ENCODE assay signal across 8 cellular contexts in the genomic region with DNA sequence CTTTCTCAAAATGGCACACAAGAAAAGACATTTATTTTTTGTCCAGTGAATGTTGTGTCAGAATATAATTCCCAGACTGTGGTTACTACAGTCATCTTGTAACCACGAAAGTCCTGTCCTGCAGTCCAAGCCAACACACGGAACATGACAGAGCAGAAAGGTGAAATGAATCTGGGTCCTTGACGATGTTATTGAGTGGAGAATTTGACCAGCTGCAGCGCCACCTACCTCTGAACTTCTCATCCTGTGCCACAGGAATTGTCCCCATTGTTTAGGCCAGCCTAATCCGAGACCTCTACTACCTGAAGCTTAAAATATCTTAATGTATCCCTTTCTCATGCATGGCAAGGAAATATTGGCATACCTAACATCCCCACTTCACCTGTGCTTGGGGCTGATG.
A peak's percentile ranks its signal among the peaks of the same experiment; 100 is the strongest.
DNase-seq lines count a peak whose midpoint lies in the region; TF ChIP-seq lines count a peak whose summit lies in the region.

No MANE protein-coding gene starts in this region.

- no peak overlapping the region for H3K4ac ChIP-seq in H9 (ENCODE audit: low read depth, low read length)

- H4K5ac ChIP-seq in H9 (ENCODE audit: insufficient read length, low read depth, low read length) = no peak overlapping the region

- H2AK5ac ChIP-seq in H9 (ENCODE audit: insufficient read length, low read length) = no peak overlapping the region

- no peak overlapping the region for H2BK120ac ChIP-seq in H9 (ENCODE audit: low read depth, low read length, poor library complexity, severe bottlenecking)

- TF ChIP-seq CTCF in H9 (conservative IDR thresholded peaks at IDR 0.05) (peak; percentile 83), glutamatergic neuron (IDR thresholded peaks at IDR 0.05; ENCODE audit: partially characterized antibody, unreplicated experiment) (peak; percentile 36), uterus (IDR thresholded peaks at IDR 0.05) (no peak)

- H4K91ac ChIP-seq in H9 (ENCODE audit: insufficient read length, low read depth, low read length) = no peak overlapping the region

- H3K4me1 ChIP-seq in H9 (ENCODE audit: insufficient read depth, low read length) = no peaks in the 10 kb centered on the region
- no peaks in the 10 kb centered on the region for H3K4me1 ChIP-seq in uterus

- DNase-seq in COR-L47 (lab: John Stamatoyannopoulos, UW) = peak; percentile 38
- DNase-seq in H9 = peak; percentile 68
- DNase-seq in NCI-H82 (lab: John Stamatoyannopoulos, UW) = peak; percentile 94
- peak; percentile 39 for DNase-seq in glutamatergic neuron
- DNase-seq in DMS79 treated with DMSO at 0.1 percent for 48 hours (lab: John Stamatoyannopoulos, UW) = no peak
- DNase-seq in Kasumi-1 (lab: John Stamatoyannopoulos, UW) = no peak
- no peak for DNase-seq in activated T-cell treated with anti-CD3 and anti-CD28 coated beads, Interleukin-2, amount 50 U/mL, for 1 hour
- DNase-seq in uterus = no peak

- no peaks in the 10 kb centered on the region for H3K9me3 ChIP-seq in H9 (ENCODE audit: control insufficient read depth, low read depth, low read length)
- H3K9me3 ChIP-seq in uterus = no peaks in the 10 kb centered on the region

- no CpG with 5 or more reads among the region's 5 CpGs for WGBS in H9 (ENCODE audit: extremely low coverage, insufficient read length, low lambda C conversion rate)

- peaks cover 27 to 33% of the 10 kb centered on the region in 2 experiments for H3K4me1 Mint-ChIP-seq in H9
- H3K4me1 Mint-ChIP-seq in glutamatergic neuron (ENCODE audit: low read depth, unreplicated experiment) = no peaks in the 10 kb centered on the region

- no peak overlapping the region for H2BK5ac ChIP-seq in H9 (ENCODE audit: insufficient read length, low read length)

- H3K36me3 Mint-ChIP-seq in H9 (ENCODE audit: insufficient read depth in 1 of 3, low read depth in 3 of 3) = no peaks in the 10 kb centered on the region
- H3K36me3 Mint-ChIP-seq in glutamatergic neuron (ENCODE audit: unreplicated experiment) = no peaks in the 10 kb centered on the region

- H2BK15ac ChIP-seq in H9 (ENCODE audit: low read depth, low read length) = no peak overlapping the region

- no peaks in the 10 kb centered on the region for H3K23me2 ChIP-seq in H9 (ENCODE audit: insufficient read length, low read depth, low read length, poor library complexity, severe bottlenecking)

- H3K27me3 Mint-ChIP-seq in H9 (ENCODE audit: low read depth) = peaks cover 5% of the 10 kb centered on the region
- peaks cover 2% of the 10 kb centered on the region for H3K27me3 Mint-ChIP-seq in glutamatergic neuron (ENCODE audit: unreplicated experiment)

- no peak overlapping the region for H3K14ac ChIP-seq in H9 (ENCODE audit: insufficient read depth, low read length)

- H4K20me1 ChIP-seq in H9 (ENCODE audit: control insufficient read depth, insufficient read depth, insufficient read length) = no peaks in the 10 kb centered on the region

- H3K79me1 ChIP-seq in H9 (ENCODE audit: insufficient read depth, low read depth, low read length, poor library complexity, severe bottlenecking) = no peaks in the 10 kb centered on the region

- H2BK20ac ChIP-seq in H9 (ENCODE audit: low read depth, low read length, poor library complexity, severe bottlenecking) = no peak overlapping the region

- H3K9me3 Mint-ChIP-seq in H9 = no peaks in the 10 kb centered on the region
- peaks cover 2% of the 10 kb centered on the region for H3K9me3 Mint-ChIP-seq in glutamatergic neuron (ENCODE audit: unreplicated experiment)

- no peak overlapping the region for H3K18ac ChIP-seq in H9 (ENCODE audit: insufficient read length, low read depth, low read length)

- H3K27ac Mint-ChIP-seq in H9 = 0 out of 7 replicates have a peak overlapping the region, but pooled peaks of 1 of the 3 experiments have one; percentile 53
- no peak overlapping the region for H3K27ac Mint-ChIP-seq in glutamatergic neuron (ENCODE audit: unreplicated experiment)

- no peak overlapping the region for H3K9ac ChIP-seq in H9 (ENCODE audit: extremely low read depth, insufficient read length, low read length)

- H3K36me3 ChIP-seq in uterus = no peaks in the 10 kb centered on the region

- H3K4me2 ChIP-seq in H9 (ENCODE audit: insufficient read depth, insufficient read length, low read length) = no peak overlapping the region

- H3K79me2 ChIP-seq in H9 (ENCODE audit: insufficient read depth, low read length) = no peaks in the 10 kb centered on the region

- no peak overlapping the region for H3K23ac ChIP-seq in H9 (ENCODE audit: insufficient read length, low read depth, low read length)

- no peak overlapping the region for H3T11ph ChIP-seq in H9 (ENCODE audit: low read length)

- TF ChIP-seq POLR2A in uterus (IDR thresholded peaks at IDR 0.05) = no peak

- H3K4me3 Mint-ChIP-seq in H9 = no peak overlapping the region
- no peak overlapping the region for H3K4me3 Mint-ChIP-seq in glutamatergic neuron (ENCODE audit: unreplicated experiment)

- H2AFZ ChIP-seq in H9 (ENCODE audit: low read length) = no peak overlapping the region

- no peak overlapping the region for H4K8ac ChIP-seq in H9 (replicated peaks; ENCODE audit: insufficient read length, low read depth, low read length)

- no peak overlapping the region for H2BK12ac ChIP-seq in H9 (ENCODE audit: insufficient read length, low read depth, low read length)

- no peak overlapping the region for H3K56ac ChIP-seq in H9 (ENCODE audit: insufficient read length, low read depth, low read length)

- intact Hi-C loops in uterus (cut with DNase I; ENCODE audit: low total_unique reads) = no loop called here

- H3K27me3 ChIP-seq in H9 (ENCODE audit: insufficient read depth, low read length) (no peaks in the 10 kb centered on the region; the same call in 1 of the 2 replicates), uterus (no peaks in the 10 kb centered on the region)

- no peak overlapping the region for H3K27ac ChIP-seq in H9 (ENCODE audit: insufficient read length, low read depth, low read length)
- H3K27ac ChIP-seq in uterus = no peak overlapping the region

- H3K4me3 ChIP-seq in uterus = no peak overlapping the region

Comparison
In these comparisons a context has a peak if more than half of its experiments do, and no peak if none do; other contexts are left out.
1. DNase-seq: peak in COR-L47 (single experiment), H9 (single experiment), NCI-H82 (single experiment) and glutamatergic neuron (single experiment); none in DMS79 treated with DMSO at 0.1 percent for 48 hours (single experiment), Kasumi-1 (0 of 2), activated T-cell treated with anti-CD3 and anti-CD28 coated beads, Interleukin-2, amount 50 U/mL, for 1 hour (single experiment) and uterus (0 of 2).
2. CTCF ChIP-seq: peak in H9 (single experiment) and glutamatergic neuron (single experiment); none in uterus (0 of 4).